In the genomic region with DNA sequence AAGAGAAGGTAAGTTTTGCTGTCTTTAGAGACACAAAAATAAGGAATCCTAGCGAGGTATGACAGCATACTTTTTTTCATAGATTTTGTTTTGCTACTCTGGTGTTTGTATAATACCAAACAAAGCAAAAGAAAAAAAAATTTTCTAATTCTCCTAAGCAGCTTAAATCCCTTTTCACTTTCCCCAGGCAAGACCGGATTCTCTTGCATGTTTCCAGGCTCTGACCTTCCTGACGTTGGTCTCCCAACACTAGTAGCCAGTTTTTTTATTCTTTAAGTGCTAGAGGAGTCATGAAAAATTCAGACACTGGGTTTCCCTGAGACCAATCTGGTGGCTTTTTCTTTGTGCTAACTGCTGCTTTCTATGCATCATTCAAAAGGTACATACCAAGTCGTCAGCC, we compare ENCODE assay signal across 7 cellular contexts.
"Had no signal": no experiment of that assay in that cellular context is flagged by ENCODE, and none has a peak within 500 bp of the region (broad histone marks: within the 10 kb centered on the region; RNA-seq: fewer than 3 reads in every experiment).

No MANE protein-coding gene starts in this region.

- DNase-seq: GOT3, H9, HCEC 1CT, KBM-7 had no signal

- ATAC-seq: HepG2 had no signal

- H3K27ac ChIP-seq: HL-60 had no signal

- H3K9me3 Mint-ChIP-seq: H9, IgD-negative memory B cell had no signal

- H3K36me3 Mint-ChIP-seq: IgD-negative memory B cell had no signal

- H3K27ac Mint-ChIP-seq: H9 had no signal

- H3K4me3 Mint-ChIP-seq: H9, IgD-negative memory B cell had no signal

- H3K4me1 Mint-ChIP-seq: IgD-negative memory B cell had no signal
